ENCODE assay signal across 28 cellular contexts in the genomic region with DNA sequence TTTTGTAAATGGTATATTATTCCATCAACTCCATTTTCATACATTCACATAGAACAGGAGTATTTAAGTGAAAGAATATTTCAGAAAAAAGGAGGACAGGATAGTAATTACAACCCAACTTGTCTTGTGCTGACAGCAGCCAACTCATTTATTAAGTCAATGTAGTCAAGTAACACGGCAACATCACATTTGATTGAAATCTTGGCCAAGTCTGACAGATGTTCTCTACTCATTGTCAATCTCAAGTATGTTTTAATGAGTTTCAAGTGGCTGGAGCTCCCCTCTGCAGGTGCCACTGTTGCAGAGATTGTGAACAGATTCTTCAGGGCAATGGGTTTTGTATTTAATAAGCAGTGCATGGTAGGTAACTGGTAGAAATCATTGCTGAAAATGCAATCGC.
DNase-seq lines count a peak whose midpoint lies in the region; ATAC-seq, FAIRE-seq and TF ChIP-seq lines count a peak whose summit lies in the region.
"Had no signal": no experiment of that assay in that cellular context is flagged by ENCODE, and none has a peak within 500 bp of the region (broad histone marks: within the 10 kb centered on the region; RNA-seq: fewer than 3 reads in every experiment).

No MANE protein-coding gene starts in this region.

- no peak overlapping the region for H3K4me2 ChIP-seq in GM12878 (ENCODE audit: control insufficient read depth, insufficient read depth)

- SMC1A ChIA-PET in GM12878 (lab: Charles Lee; ENCODE audit: uncharacterized antibody, unreplicated experiment) = no interaction called here

- ATAC-seq in GM12878 (no peak), GM21825 (IDR thresholded peaks at IDR 0.05; ENCODE audit: unreplicated experiment) (no peak), GM21737 (IDR thresholded peaks at IDR 0.05; ENCODE audit: unreplicated experiment) (no peak)
- ATAC-seq: foreskin keratinocyte; HepG2; stimulated activated naive CD8-positive, alpha-beta T cell treated with anti-CD3 and anti-CD28 coated beads, Interleukin-15, amount 100 ng/mL, for 72 hours; T-helper 17 cell had no signal

- no peak for TF ChIP-seq EP300 in GM12878 (IDR thresholded peaks at IDR 0.05; ENCODE audit: borderline replicate concordance in 1 of 2, control insufficient read depth in 1 of 2, low read depth in 2 of 2, low read length in 2 of 2)

- in situ Hi-C loops in GM12878 (cut with MboI) = no loop called here

- no peaks in the 10 kb centered on the region for H3K79me2 ChIP-seq in GM12878 (ENCODE audit: control insufficient read depth, insufficient read depth, low read length)

- H3K9ac ChIP-seq in GM12878 (ENCODE audit: control insufficient read depth, insufficient read depth, low read length) = no peak overlapping the region

- DNase-seq in DMS53 (lab: John Stamatoyannopoulos, UW) (peak; percentile 44), DMS53 treated with DMSO at 0.1 percent for 48 hours (lab: John Stamatoyannopoulos, UW; ENCODE audit: unreplicated experiment) (no peak), NCI-H1694 (lab: John Stamatoyannopoulos, UW) (peak; percentile 23), NCI-H345 treated with DMSO at 0.1 percent for 48 hours (lab: John Stamatoyannopoulos, UW; ENCODE audit: unreplicated experiment) (peak; percentile 71), GM12878 (ENCODE audit: low read depth, low spot score) (no peak), ureter (ENCODE audit: low spot score) (no peak)
- DNase-seq: activated CD8-positive, alpha-beta memory T cell treated with anti-CD3 and anti-CD28 coated beads for 24 hours; activated gamma-delta T cell; activated naive CD8-positive, alpha-beta T cell treated with anti-CD3 and anti-CD28 coated beads, Interleukin-2, amount 10 ng/mL, durations not matched to agents 7 days and 5 days; caudate nucleus; cortex of kidney; endodermal cell; foreskin keratinocyte; H7; NCI-H526; stimulated activated naive CD8-positive, alpha-beta T cell treated with anti-CD3 and anti-CD28 coated beads, Interleukin-15, amount 100 ng/mL, for 72 hours; T-helper 17 cell had no signal

- no peak for TF ChIP-seq CTCF in GM12878 (IDR thresholded peaks at IDR 0.05 in 2 of 3, conservative IDR thresholded peaks at IDR 0.05 in 1 of 3; ENCODE audit: control insufficient read depth in 2 of 3, extremely low read depth in 1 of 3, insufficient read depth in 1 of 3, low read depth in 3 of 3, low read length in 3 of 3)

- H2AFZ ChIP-seq in GM12878 (ENCODE audit: control insufficient read depth, low read depth, low read length) = no peak overlapping the region

- no peak for TF ChIP-seq POLR2A in GM12878 (IDR thresholded peaks at IDR 0.05; ENCODE audit: low read depth, low read length)

- no peaks in the 10 kb centered on the region for H3K27me3 ChIP-seq in GM12878 (replicated peaks in 1 of 2; ENCODE audit: control insufficient read depth in 2 of 2, insufficient read depth in 2 of 2, low read length in 1 of 2)
- H3K27me3 ChIP-seq: esophagus muscularis mucosa, foreskin keratinocyte, vagina had no signal

- POLR2A ChIA-PET in GM12878 (lab: Charles Lee) = no interaction called here

- WGBS in GM12878 (ENCODE audit: insufficient coverage, insufficient replicate concordance, low lambda C conversion rate, missing lambda C conversion rate) = 41% methylated on average over 2 of the region's 2 CpGs

- FAIRE-seq in GM12878 (lab: Jason Lieb, UNC) = peak; percentile 13
- FAIRE-seq: astrocyte, HepG2 had no signal

- H3K36me3 ChIP-seq in GM12878 (ENCODE audit: control insufficient read depth in 2 of 2, insufficient read depth in 2 of 2, low read length in 1 of 2) = no peaks in the 10 kb centered on the region
- H3K36me3 ChIP-seq: esophagus muscularis mucosa, vagina had no signal

- no peak for TF ChIP-seq RAD21 in GM12878 (IDR thresholded peaks at IDR 0.05; ENCODE audit: insufficient read depth, low read depth, low read length)

- no peak overlapping the region for H3K4me3 ChIP-seq in GM12878
- H3K4me3 ChIP-seq: esophagus muscularis mucosa, lung, SK-N-MC, skin epidermis, vagina had no signal

- CTCF ChIA-PET in GM12878 (lab: Yijun Ruan, JAX) = interaction anchor here (0.6 to 1.3 kb wide), 2 partner anchors 102 to 213 kb away, joined by 3 read pairs; no protein-coding TSS in a partner anchor

- no peaks in the 10 kb centered on the region for H3K9me3 ChIP-seq in GM12878 (replicated peaks; ENCODE audit: control insufficient read depth, insufficient read depth, low read length)
- H3K9me3 ChIP-seq: esophagus muscularis mucosa, vagina had no signal

- RAD21 ChIA-PET in GM12878 (lab: Charles Lee; ENCODE audit: unreplicated experiment) = no interaction called here

- no TSS peak for BruUV-seq in GM12878 (replicated peaks; lab: Mats Ljungman, UMichigan)

- intact Hi-C loops in GM12878 (cut with micrococcal nuclease; ENCODE audit: unreplicated experiment) = no loop called here

- H3K27ac ChIP-seq in GM12878 (ENCODE audit: control insufficient read depth, insufficient read depth) = no peak overlapping the region
- H3K27ac ChIP-seq: 22Rv1, esophagus muscularis mucosa, foreskin keratinocyte, RWPE1, skin epidermis, vagina had no signal

- no peaks in the 10 kb centered on the region for H4K20me1 ChIP-seq in GM12878 (ENCODE audit: control insufficient read depth, insufficient read depth)

- H3K4me1 ChIP-seq in GM12878 (ENCODE audit: control insufficient read depth, insufficient read depth, low read length) = no peaks in the 10 kb centered on the region
- H3K4me1 ChIP-seq: vagina had no signal

TF ChIP-seq in GM12878, 131 proteins besides CTCF, POLR2A, EP300 and RAD21:
- TF ChIP-seq, protein P1, sequence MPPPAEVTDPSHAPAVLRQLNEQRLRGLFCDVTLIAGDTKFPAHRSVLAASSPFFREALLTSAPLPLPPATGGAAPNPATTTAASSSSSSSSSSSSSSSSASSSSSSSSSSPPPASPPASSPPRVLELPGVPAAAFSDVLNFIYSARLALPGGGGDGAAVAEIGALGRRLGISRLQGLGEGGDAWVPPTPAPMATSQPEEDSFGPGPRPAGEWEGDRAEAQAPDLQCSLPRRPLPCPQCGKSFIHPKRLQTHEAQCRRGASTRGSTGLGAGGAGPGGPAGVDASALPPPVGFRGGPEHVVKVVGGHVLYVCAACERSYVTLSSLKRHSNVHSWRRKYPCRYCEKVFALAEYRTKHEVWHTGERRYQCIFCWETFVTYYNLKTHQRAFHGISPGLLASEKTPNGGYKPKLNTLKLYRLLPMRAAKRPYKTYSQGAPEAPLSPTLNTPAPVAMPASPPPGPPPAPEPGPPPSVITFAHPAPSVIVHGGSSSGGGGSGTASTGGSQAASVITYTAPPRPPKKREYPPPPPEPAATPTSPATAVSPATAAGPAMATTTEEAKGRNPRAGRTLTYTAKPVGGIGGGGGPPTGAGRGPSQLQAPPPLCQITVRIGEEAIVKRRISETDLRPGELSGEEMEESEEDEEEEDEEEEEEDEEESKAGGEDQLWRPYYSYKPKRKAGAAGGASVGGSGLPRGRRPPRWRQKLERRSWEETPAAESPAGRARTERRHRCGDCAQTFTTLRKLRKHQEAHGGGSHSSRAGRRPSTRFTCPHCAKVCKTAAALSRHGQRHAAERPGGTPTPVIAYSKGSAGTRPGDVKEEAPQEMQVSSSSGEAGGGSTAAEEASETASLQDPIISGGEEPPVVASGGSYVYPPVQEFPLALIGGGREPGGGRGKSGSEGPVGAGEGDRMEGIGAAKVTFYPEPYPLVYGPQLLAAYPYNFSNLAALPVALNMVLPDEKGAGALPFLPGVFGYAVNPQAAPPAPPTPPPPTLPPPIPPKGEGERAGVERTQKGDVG (CRISPR knock-in tag; IDR thresholded peaks at IDR 0.05) = no peak
- no peak for TF ChIP-seq CHD2 (IDR thresholded peaks at IDR 0.05; ENCODE audit: borderline replicate concordance, low read depth, low read length)
- TF ChIP-seq CEBPB (IDR thresholded peaks at IDR 0.05; ENCODE audit: borderline replicate concordance in 1 of 2, low read depth in 2 of 2, low read length in 2 of 2) = no peak
- TF ChIP-seq, protein P2, sequence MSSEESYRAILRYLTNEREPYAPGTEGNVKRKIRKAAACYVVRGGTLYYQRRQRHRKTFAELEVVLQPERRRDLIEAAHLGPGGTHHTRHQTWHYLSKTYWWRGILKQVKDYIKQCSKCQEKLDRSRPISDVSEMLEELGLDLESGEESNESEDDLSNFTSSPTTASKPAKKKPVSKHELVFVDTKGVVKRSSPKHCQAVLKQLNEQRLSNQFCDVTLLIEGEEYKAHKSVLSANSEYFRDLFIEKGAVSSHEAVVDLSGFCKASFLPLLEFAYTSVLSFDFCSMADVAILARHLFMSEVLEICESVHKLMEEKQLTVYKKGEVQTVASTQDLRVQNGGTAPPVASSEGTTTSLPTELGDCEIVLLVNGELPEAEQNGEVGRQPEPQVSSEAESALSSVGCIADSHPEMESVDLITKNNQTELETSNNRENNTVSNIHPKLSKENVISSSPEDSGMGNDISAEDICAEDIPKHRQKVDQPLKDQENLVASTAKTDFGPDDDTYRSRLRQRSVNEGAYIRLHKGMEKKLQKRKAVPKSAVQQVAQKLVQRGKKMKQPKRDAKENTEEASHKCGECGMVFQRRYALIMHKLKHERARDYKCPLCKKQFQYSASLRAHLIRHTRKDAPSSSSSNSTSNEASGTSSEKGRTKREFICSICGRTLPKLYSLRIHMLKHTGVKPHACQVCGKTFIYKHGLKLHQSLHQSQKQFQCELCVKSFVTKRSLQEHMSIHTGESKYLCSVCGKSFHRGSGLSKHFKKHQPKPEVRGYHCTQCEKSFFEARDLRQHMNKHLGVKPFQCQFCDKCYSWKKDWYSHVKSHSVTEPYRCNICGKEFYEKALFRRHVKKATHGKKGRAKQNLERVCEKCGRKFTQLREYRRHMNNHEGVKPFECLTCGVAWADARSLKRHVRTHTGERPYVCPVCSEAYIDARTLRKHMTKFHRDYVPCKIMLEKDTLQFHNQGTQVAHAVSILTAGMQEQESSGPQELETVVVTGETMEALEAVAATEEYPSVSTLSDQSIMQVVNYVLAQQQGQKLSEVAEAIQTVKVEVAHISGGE (CRISPR knock-in tag; IDR thresholded peaks at IDR 0.05) = no peak
- TF ChIP-seq, protein P3, sequence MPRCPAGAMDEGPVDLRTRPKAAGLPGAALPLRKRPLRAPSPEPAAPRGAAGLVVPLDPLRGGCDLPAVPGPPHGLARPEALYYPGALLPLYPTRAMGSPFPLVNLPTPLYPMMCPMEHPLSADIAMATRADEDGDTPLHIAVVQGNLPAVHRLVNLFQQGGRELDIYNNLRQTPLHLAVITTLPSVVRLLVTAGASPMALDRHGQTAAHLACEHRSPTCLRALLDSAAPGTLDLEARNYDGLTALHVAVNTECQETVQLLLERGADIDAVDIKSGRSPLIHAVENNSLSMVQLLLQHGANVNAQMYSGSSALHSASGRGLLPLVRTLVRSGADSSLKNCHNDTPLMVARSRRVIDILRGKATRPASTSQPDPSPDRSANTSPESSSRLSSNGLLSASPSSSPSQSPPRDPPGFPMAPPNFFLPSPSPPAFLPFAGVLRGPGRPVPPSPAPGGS (IDR thresholded peaks at IDR 0.05; ENCODE audit: borderline replicate concordance, insufficient read depth, low read depth, low read length, poor library complexity, severe bottlenecking) = no peak
- no peak for TF ChIP-seq CREM (IDR thresholded peaks at IDR 0.05; ENCODE audit: low read depth)
- no peak for TF ChIP-seq STAT3 (IDR thresholded peaks at IDR 0.05; ENCODE audit: low read depth, low read length)

Comparison
In these comparisons a context has a peak if more than half of its experiments do, and no peak if none do; other contexts are left out.
1. DNase-seq: peak in DMS53 (single experiment), NCI-H1694 (single experiment) and NCI-H345 treated with DMSO at 0.1 percent for 48 hours (single experiment); none in DMS53 treated with DMSO at 0.1 percent for 48 hours (single experiment), GM12878 (single experiment) and ureter (single experiment).